ENCODE assay signal across 37 cellular contexts in genomic region chr1:247824023-247824422, GRCh38. TPM values are rescaled to one million over a fixed set of nuclear protein-coding genes. Genes with fewer than 3 reads are reported as not detected.
DNase-seq lines count a peak whose midpoint lies in the region; ATAC-seq and TF ChIP-seq lines count a peak whose summit lies in the region.
"Had no signal": no experiment of that assay in that cellular context is flagged by ENCODE, and none has a peak within 500 bp of the region (broad histone marks: within the 10 kb centered on the region; RNA-seq: fewer than 3 reads in every experiment).

OR14A16 (minus strand) TSS chr1:247824119; CDS start chr1:247815729, 8,390 bp downstream.

- H3K27me3 Mint-ChIP-seq in memory B cell (no peaks in the 10 kb centered on the region), endothelial cell (ENCODE audit: unreplicated experiment) (peaks cover 2% of the 10 kb centered on the region)
- H3K27me3 Mint-ChIP-seq in activated naive CD4-positive, alpha-beta T cell treated with anti-CD3 and anti-CD28 coated beads for 36 hours (ENCODE audit: low read depth) = no peaks in the 10 kb centered on the region
- H3K27me3 Mint-ChIP-seq: activated naive CD8-positive, alpha-beta T cell treated with anti-CD3 and anti-CD28 coated beads, Interleukin-2, amount 50 U/mL, for 24 hours had no signal

- H3K79me2 ChIP-seq in mammary epithelial cell (ENCODE audit: insufficient read depth, low read length) = no peaks in the 10 kb centered on the region

- dilution Hi-C loops in mammary epithelial cell (cut with HindIII; ENCODE audit: low sequenced_read_pairs) = no loop called here

- no peak within 1 kb of the TSS for H3K4me3 ChIP-seq in mammary epithelial cell (replicated peaks in 1 of 3; ENCODE audit: insufficient read depth in 1 of 3, low read depth in 2 of 3, low read length in 3 of 3)
- H3K4me3 ChIP-seq: BLaER1, coronary artery, right atrium auricular region, smooth muscle cell had no signal

- WGBS in mammary epithelial cell (ENCODE audit: low coverage, missing lambda C conversion rate) = 66% methylated on average over 5 of the region's 6 CpGs

- no TSS peak for BruUV-seq in mammary epithelial cell (replicated peaks; lab: Mats Ljungman, UMichigan)

- no peaks in the 10 kb centered on the region for H3K36me3 ChIP-seq in mammary epithelial cell (ENCODE audit: insufficient read depth, low read length)
- H3K36me3 ChIP-seq: BLaER1, right atrium auricular region had no signal

- peaks cover 2% of the 10 kb centered on the region for H3K9me3 ChIP-seq in mammary epithelial cell (replicated peaks; ENCODE audit: insufficient read depth, low read length)
- H3K9me3 ChIP-seq: BLaER1, right atrium auricular region had no signal

- peaks cover 3% of the 10 kb centered on the region for H3K4me1 Mint-ChIP-seq in memory B cell
- H3K4me1 Mint-ChIP-seq in activated naive CD4-positive, alpha-beta T cell treated with anti-CD3 and anti-CD28 coated beads for 36 hours (ENCODE audit: low read depth) = no peaks in the 10 kb centered on the region
- no peaks in the 10 kb centered on the region for H3K4me1 Mint-ChIP-seq in endothelial cell (ENCODE audit: unreplicated experiment)
- H3K4me1 Mint-ChIP-seq: activated naive CD8-positive, alpha-beta T cell treated with anti-CD3 and anti-CD28 coated beads, Interleukin-2, amount 50 U/mL, for 24 hours; mesothelial cell of epicardium; naive B cell had no signal

- H3K9me3 Mint-ChIP-seq in memory B cell (peaks cover 2% of the 10 kb centered on the region), endothelial cell (ENCODE audit: unreplicated experiment) (peaks cover 11% of the 10 kb centered on the region)
- H3K9me3 Mint-ChIP-seq in activated naive CD4-positive, alpha-beta T cell treated with anti-CD3 and anti-CD28 coated beads for 36 hours = no peaks in the 10 kb centered on the region
- H3K9me3 Mint-ChIP-seq: activated naive CD8-positive, alpha-beta T cell treated with anti-CD3 and anti-CD28 coated beads, Interleukin-2, amount 50 U/mL, for 24 hours; activated T-cell treated with anti-CD3 and anti-CD28 coated beads, Interleukin-2, amount 50 U/mL, for 4 hours; naive B cell had no signal

- CTCF ChIA-PET in activated naive CD4-positive, alpha-beta T cell treated with anti-CD3 and anti-CD28 coated beads for 36 hours (lab: Charles Lee) = no interaction called here
- CTCF ChIA-PET in mammary epithelial cell (lab: Charles Lee; ENCODE audit: low non-redundant PET) = no interaction called here

- no peak within 1 kb of the TSS for H2AFZ ChIP-seq in mammary epithelial cell (ENCODE audit: low read depth, low read length)

- H3K27ac ChIP-seq in mammary epithelial cell (ENCODE audit: insufficient read depth, low read depth, low read length) = no peak within 1 kb of the TSS
- H3K27ac ChIP-seq: BLaER1, coronary artery, epithelial cell of prostate, right atrium auricular region had no signal

- H3K4me1 ChIP-seq in mammary epithelial cell (ENCODE audit: insufficient read depth, low read length) = no peaks in the 10 kb centered on the region
- H3K4me1 ChIP-seq: BLaER1, right atrium auricular region had no signal

- H4K20me1 ChIP-seq in mammary epithelial cell (ENCODE audit: insufficient read depth, low read length) = no peaks in the 10 kb centered on the region
- H4K20me1 ChIP-seq: BLaER1 had no signal

- H3K4me3 Mint-ChIP-seq in memory B cell (no peak within 1 kb of the TSS), endothelial cell (ENCODE audit: unreplicated experiment) (no peak within 1 kb of the TSS)
- no peak within 1 kb of the TSS for H3K4me3 Mint-ChIP-seq in activated naive CD4-positive, alpha-beta T cell treated with anti-CD3 and anti-CD28 coated beads for 36 hours
- H3K4me3 Mint-ChIP-seq: activated naive CD8-positive, alpha-beta T cell treated with anti-CD3 and anti-CD28 coated beads, Interleukin-2, amount 50 U/mL, for 24 hours; activated T-cell treated with anti-CD3 and anti-CD28 coated beads, Interleukin-2, amount 50 U/mL, for 4 hours; mesothelial cell of epicardium; naive B cell had no signal

- H3K27ac Mint-ChIP-seq in memory B cell = peak within 1 kb of the TSS; percentile 26
- no peak within 1 kb of the TSS for H3K27ac Mint-ChIP-seq in activated naive CD4-positive, alpha-beta T cell treated with anti-CD3 and anti-CD28 coated beads for 36 hours
- no peak within 1 kb of the TSS for H3K27ac Mint-ChIP-seq in endothelial cell (ENCODE audit: unreplicated experiment)
- H3K27ac Mint-ChIP-seq: activated naive CD8-positive, alpha-beta T cell treated with anti-CD3 and anti-CD28 coated beads, Interleukin-2, amount 50 U/mL, for 24 hours; mesothelial cell of epicardium; naive B cell had no signal

- H3K4me2 ChIP-seq in mammary epithelial cell (ENCODE audit: insufficient read depth, low read depth, low read length) = no peak within 1 kb of the TSS
- H3K4me2 ChIP-seq: BLaER1, smooth muscle cell had no signal

- H3K9ac ChIP-seq in mammary epithelial cell (ENCODE audit: insufficient read depth, low read length) = no peak within 1 kb of the TSS
- H3K9ac ChIP-seq: BLaER1 had no signal

- H3K36me3 Mint-ChIP-seq in memory B cell (no peaks in the 10 kb centered on the region), endothelial cell (ENCODE audit: low read depth, unreplicated experiment) (no peaks in the 10 kb centered on the region)
- H3K36me3 Mint-ChIP-seq in activated naive CD4-positive, alpha-beta T cell treated with anti-CD3 and anti-CD28 coated beads for 36 hours (ENCODE audit: low read depth) = no peaks in the 10 kb centered on the region
- H3K36me3 Mint-ChIP-seq: mesothelial cell of epicardium, naive B cell had no signal

- in situ Hi-C loops in mammary epithelial cell (cut with MboI; ENCODE audit: low sequenced_read_pairs in 2 of 2) = no loop called here

- peak; percentile 46 for ATAC-seq in GM19351 (IDR thresholded peaks at IDR 0.05; ENCODE audit: unreplicated experiment)
- peak; percentile 77 for ATAC-seq in HG03354 (IDR thresholded peaks at IDR 0.05; ENCODE audit: poor library complexity, severe bottlenecking, unreplicated experiment)
- peak; percentile 81 for ATAC-seq in memory B cell (ENCODE audit: low read depth)
- ATAC-seq: activated naive CD8-positive, alpha-beta T cell treated with anti-CD3 and anti-CD28 coated beads, Interleukin-2, amount 50 U/mL, for 24 hours; activated T-cell treated with anti-CD3 and anti-CD28 coated beads, Interleukin-2, amount 50 U/mL, for 4 hours; HCT116; left ventricle myocardium superior; PC-3 had no signal

- intact Hi-C loops in activated naive CD4-positive, alpha-beta T cell treated with anti-CD3 and anti-CD28 coated beads for 36 hours (cut with micrococcal nuclease) = no loop called here
- intact Hi-C loops in mammary epithelial cell (cut with micrococcal nuclease) = no loop called here

- H3K27me3 ChIP-seq in mammary epithelial cell (ENCODE audit: insufficient read depth, low read length) = no peaks in the 10 kb centered on the region
- H3K27me3 ChIP-seq: BLaER1, right atrium auricular region had no signal

- DNase-seq in NCI-H774 (lab: John Stamatoyannopoulos, UW) (peak; percentile 80), memory B cell (ENCODE audit: low spot score in 2 of 2) (no peak), endothelial cell (ENCODE audit: low spot score) (no peak), mammary epithelial cell (no peak), activated T-cell treated with anti-CD3 and anti-CD28 coated beads for 4 hours (no peak)
- no peak for DNase-seq in activated naive CD4-positive, alpha-beta T cell treated with anti-CD3 and anti-CD28 coated beads for 36 hours
- DNase-seq: activated CD4-positive, alpha-beta T cell treated with anti-CD3 and anti-CD28 coated beads, Interleukin-2, amount 50 U/mL, for 1 hour; activated CD4-positive, CD25-positive, alpha-beta regulatory T cell; activated naive CD8-positive, alpha-beta T cell treated with anti-CD3 and anti-CD28 coated beads, Interleukin-2, amount 50 U/mL, for 24 hours; activated T-cell treated with anti-CD3 and anti-CD28 coated beads, Interleukin-2, amount 50 U/mL, for 4 hours; caudate nucleus; DMS79; effector CD8-positive, alpha-beta T cell; islet precursor cell; left ventricle myocardium superior; naive B cell; NCI-H1092 treated with DMSO at 0.1 percent for 48 hours; NCI-H1930; NCI-H226; PC-3; posterior cingulate gyrus; stimulated activated naive CD4-positive, alpha-beta T cell treated with Interleukin-2 at 50 U/mL for 16 hours; T-helper 1 cell had no signal

- no peak for TF ChIP-seq CTCF in endothelial cell (IDR thresholded peaks at IDR 0.05; ENCODE audit: unreplicated experiment)
- no peak for TF ChIP-seq CTCF in mammary epithelial cell (conservative IDR thresholded peaks at IDR 0.05 in 1 of 2, IDR thresholded peaks at IDR 0.05 in 1 of 2; ENCODE audit: extremely low read depth in 1 of 2, insufficient read depth in 1 of 2, low read depth in 1 of 2, low read length in 2 of 2)

RNA-seq across cellular contexts. Expression of gene OR14A16, which starts in this region (rescaled TPM):
- not detected for total RNA-seq in activated naive CD4-positive, alpha-beta T cell treated with anti-CD3 and anti-CD28 coated beads for 36 hours
- total RNA-seq in endothelial cell (ENCODE audit: unreplicated experiment) (not detected), mammary epithelial cell (not detected)
- polyA plus RNA-seq in mammary epithelial cell = not detected
- not detected for polyA minus RNA-seq in mammary epithelial cell
- total RNA-seq: activated T-cell treated with anti-CD3 and anti-CD28 coated beads, Interleukin-2, amount 50 U/mL, for 4 hours; astrocyte; HT1080; left ventricle myocardium superior; mesothelial cell of epicardium; PC-3; right atrium auricular region; smooth muscle cell; temporal lobe; ureter had no signal
- polyA plus RNA-seq: AG04450, smooth muscle cell had no signal
